ENCODE assay signal across 10 cellular contexts in the genomic region with DNA sequence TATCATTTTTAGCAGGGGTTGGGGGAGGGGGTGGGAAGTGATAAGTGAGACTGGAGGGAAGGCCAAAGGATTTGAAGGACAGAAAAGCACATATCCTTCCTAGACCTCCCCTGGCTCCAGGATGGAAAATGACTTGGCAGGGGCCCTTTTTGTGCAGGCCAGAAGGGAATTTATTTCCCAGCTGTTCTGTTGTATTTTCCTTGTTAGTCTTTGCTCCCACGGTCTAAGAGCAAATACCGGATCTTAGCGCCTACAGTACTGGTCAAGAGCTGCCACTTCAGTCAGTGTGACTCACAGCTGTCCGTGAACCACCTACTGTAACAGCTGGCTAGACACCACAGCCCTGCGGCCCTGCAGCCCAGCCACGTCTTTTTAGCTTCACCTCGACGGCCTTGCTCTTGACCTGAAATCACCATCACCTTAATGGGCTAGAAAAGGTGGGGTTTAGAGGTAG. TPM values are rescaled to one million over a fixed set of nuclear protein-coding genes. Genes with fewer than 3 reads are reported as not detected.
A peak's percentile ranks its signal among the peaks of the same experiment; 100 is the strongest.
DNase-seq lines count a peak whose midpoint lies in the region; ATAC-seq, FAIRE-seq and TF ChIP-seq lines count a peak whose summit lies in the region.
"Had no signal": no experiment of that assay in that cellular context is flagged by ENCODE, and none has a peak within 500 bp of the region (broad histone marks: within the 10 kb centered on the region; RNA-seq: fewer than 3 reads in every experiment).

No MANE protein-coding gene starts in this region.

- no peak overlapping the region for H2AFZ ChIP-seq in neural progenitor cell (replicated peaks)

- no peak for TF ChIP-seq EP300 in esophagus muscularis mucosa (IDR thresholded peaks at IDR 0.05)

- H3K9ac ChIP-seq in neural progenitor cell = no peak overlapping the region

- no peaks in the 10 kb centered on the region for H4K20me1 ChIP-seq in neural progenitor cell (ENCODE audit: low read depth)

- peaks cover 53% of the 10 kb centered on the region for H3K4me1 Mint-ChIP-seq in Caco-2 (ENCODE audit: low read depth, unreplicated experiment)
- H3K4me1 Mint-ChIP-seq in neural progenitor cell = peaks cover 24% of the 10 kb centered on the region

- H3F3A ChIP-seq in neural progenitor cell (ENCODE audit: low read depth) = no peaks in the 10 kb centered on the region

- CTCF ChIA-PET in Caco-2 (lab: Charles Lee) = interaction anchor here (0.7 to 1.0 kb wide), 2 partner anchors 29 to 85 kb away, joined by 3 to 7 read pairs; no protein-coding TSS in a partner anchor

- H3K4me3 Mint-ChIP-seq in Caco-2 (ENCODE audit: unreplicated experiment) (no peak overlapping the region), neural progenitor cell (no peak overlapping the region)

- H3K9me3 ChIP-seq in Caco-2 = no peaks in the 10 kb centered on the region
- no peaks in the 10 kb centered on the region for H3K9me3 ChIP-seq in esophagus muscularis mucosa
- no peaks in the 10 kb centered on the region for H3K9me3 ChIP-seq in neural progenitor cell (ENCODE audit: low read depth)

- no peak for TF ChIP-seq POLR2A in esophagus muscularis mucosa (IDR thresholded peaks at IDR 0.05; ENCODE audit: low read depth)

- FAIRE-seq in frontal cortex (lab: Jason Lieb, UNC) = no peak

- H3K27me3 Mint-ChIP-seq in Caco-2 (ENCODE audit: insufficient read depth, unreplicated experiment) = no peaks in the 10 kb centered on the region
- peaks cover 2% of the 10 kb centered on the region for H3K27me3 Mint-ChIP-seq in neural progenitor cell (ENCODE audit: insufficient read depth, low read depth)

- ATAC-seq in GM21515 (IDR thresholded peaks at IDR 0.05; ENCODE audit: unreplicated experiment) (no peak), HG02981 (IDR thresholded peaks at IDR 0.05; ENCODE audit: unreplicated experiment) (no peak), GM21381 (IDR thresholded peaks at IDR 0.05; ENCODE audit: unreplicated experiment) (no peak)
- ATAC-seq: stimulated activated naive CD8-positive, alpha-beta T cell treated with anti-CD3 and anti-CD28 coated beads, Interleukin-15, Interleukin-2, amounts not matched to agents 100 U/mL and 50 U/mL, for 24 hours had no signal

- H3K36me3 ChIP-seq in Caco-2 (ENCODE audit: control insufficient read depth, insufficient read depth, low read length) = no peaks in the 10 kb centered on the region
- no peaks in the 10 kb centered on the region for H3K36me3 ChIP-seq in esophagus muscularis mucosa
- no peaks in the 10 kb centered on the region for H3K36me3 ChIP-seq in neural progenitor cell

- no peak for TF ChIP-seq CTCF in Caco-2 (IDR thresholded peaks at IDR 0.05; ENCODE audit: insufficient read depth in 1 of 2, low read depth in 1 of 2, low read length in 1 of 2, severe bottlenecking in 1 of 2, unreplicated experiment in 1 of 2)
- no peak for TF ChIP-seq CTCF in esophagus muscularis mucosa (IDR thresholded peaks at IDR 0.05)
- no peak for TF ChIP-seq CTCF in neural progenitor cell (IDR thresholded peaks at IDR 0.05)

- H3K4me1 ChIP-seq in Caco-2 (peaks cover 64% of the 10 kb centered on the region), esophagus muscularis mucosa (peaks cover 25 to 47% (median 46%) of the 10 kb centered on the region in 4 donors), neural progenitor cell (no peaks in the 10 kb centered on the region)

- intact Hi-C loops in Caco-2 (cut with micrococcal nuclease; ENCODE audit: unreplicated experiment) (loop anchor here (1.0 to 5.0 kb wide), 4 partner anchors 16 to 50 kb away; a partner anchor contains a TSS), esophagus muscularis mucosa (cut with DNase I) (no loop called here)

- H3K9me3 Mint-ChIP-seq in Caco-2 (ENCODE audit: unreplicated experiment) = no peaks in the 10 kb centered on the region
- no peaks in the 10 kb centered on the region for H3K9me3 Mint-ChIP-seq in neural progenitor cell

- no peak overlapping the region for H3K4me2 ChIP-seq in neural progenitor cell

- H3K79me2 ChIP-seq in neural progenitor cell (ENCODE audit: low read depth) = no peaks in the 10 kb centered on the region

- H3K36me3 Mint-ChIP-seq in Caco-2 (ENCODE audit: insufficient read depth, unreplicated experiment) (no peaks in the 10 kb centered on the region), neural progenitor cell (no peaks in the 10 kb centered on the region)

- H3K27ac ChIP-seq in esophagus muscularis mucosa (replicated peaks in 1 of 4) = peak overlapping the region; percentile 88 to 92 (median 90)
- no peak overlapping the region for H3K27ac ChIP-seq in neural progenitor cell

- H3K27me3 ChIP-seq in Caco-2 (replicated peaks; ENCODE audit: control insufficient read depth, insufficient read depth, low read length) = no peaks in the 10 kb centered on the region
- no peaks in the 10 kb centered on the region for H3K27me3 ChIP-seq in esophagus muscularis mucosa
- H3K27me3 ChIP-seq in neural progenitor cell = no peaks in the 10 kb centered on the region

- WGBS in esophagus muscularis mucosa = 28% methylated on average over 8 of the region's 8 CpGs

- H3K4me3 ChIP-seq in Caco-2 (ENCODE audit: low read depth, low read length) (no peak overlapping the region), esophagus muscularis mucosa (no peak overlapping the region), neural progenitor cell (no peak overlapping the region)

- POLR2A ChIA-PET in Caco-2 (lab: Charles Lee) = interaction anchor here (0.6 to 1.2 kb wide), 3 partner anchors 16 to 161 kb away, joined by 3 to 4 read pairs (median 3); no protein-coding TSS in a partner anchor

- no TSS peak for BruUV-seq in Caco-2 (replicated peaks; lab: Mats Ljungman, UMichigan)

- peak overlapping the region; percentile 84 for H3K27ac Mint-ChIP-seq in Caco-2 (ENCODE audit: unreplicated experiment)
- no peak overlapping the region for H3K27ac Mint-ChIP-seq in neural progenitor cell

- DNase-seq in Caco-2 (peak; percentile 45 to 77), NCI-H510A treated with DMSO at 0.1 percent for 48 hours (lab: John Stamatoyannopoulos, UW) (peak; percentile 99), esophagus muscularis mucosa (ENCODE audit: extremely low spot score) (no peak), neural progenitor cell (ENCODE audit: low spot score) (peak; percentile 10), frontal cortex (ENCODE audit: low spot score in 2 of 2) (no peak)
- DNase-seq: NCI-H2107; stimulated activated naive CD8-positive, alpha-beta T cell treated with anti-CD3 and anti-CD28 coated beads, Interleukin-15, Interleukin-2, amounts not matched to agents 100 U/mL and 50 U/mL, for 24 hours had no signal

RNA-seq across cellular contexts. Expression of a gene that starts 51.0 kb away (rescaled TPM):
- total RNA-seq in Caco-2 (2022) (37.2 and 40.9 TPM in 2 replicates), esophagus muscularis mucosa (100 to 1,000 TPM; 308 to 587 (median 435) TPM), neural progenitor cell (ENCODE audit: low replicate concordance) (35.3 and 44.8 TPM in 2 replicates), frontal cortex (20.4 TPM)

Comparison
In these comparisons a context has a peak if more than half of its experiments do, and no peak if none do; other contexts are left out.
1. DNase-seq: peak in Caco-2 (2 of 2), NCI-H510A treated with DMSO at 0.1 percent for 48 hours (single experiment) and neural progenitor cell (single experiment); none in esophagus muscularis mucosa (single experiment) and frontal cortex (0 of 2).